In genomic region chr10:59108296-59108695, GRCh38 we compare ENCODE assay signal across 19 cellular contexts.
DNase-seq lines count a peak whose midpoint lies in the region; ATAC-seq, FAIRE-seq and TF ChIP-seq lines count a peak whose summit lies in the region.
"Had no signal": no experiment of that assay in that cellular context is flagged by ENCODE, and none has a peak within 500 bp of the region (broad histone marks: within the 10 kb centered on the region; RNA-seq: fewer than 3 reads in every experiment).

No MANE protein-coding gene starts in this region.

- TF ChIP-seq CTCF in HepG2 (CRISPR knock-in tag; IDR thresholded peaks at IDR 0.05) (no peak), right lobe of liver (IDR thresholded peaks at IDR 0.05) (no peak), brain (conservative IDR thresholded peaks at IDR 0.05) (no peak), neural progenitor cell (IDR thresholded peaks at IDR 0.05) (no peak), PC-9 (conservative IDR thresholded peaks at IDR 0.05) (no peak)

- H3K27me3 ChIP-seq in HepG2 (ENCODE audit: control insufficient read depth in 1 of 2, insufficient read depth in 2 of 2, low read length in 2 of 2) (no peaks in the 10 kb centered on the region), right lobe of liver (no peaks in the 10 kb centered on the region), neural progenitor cell (no peaks in the 10 kb centered on the region), PC-9 (ENCODE audit: insufficient read depth, low read depth) (0 out of 2 replicates have a peak, but pooled peaks cover 4% of the 10 kb centered on the region)
- H3K27me3 ChIP-seq: BLaER1 treated with 17β-estradiol and CSF1 and Interleukin-3, amounts not matched to agents 10 nM and 100 nM had no signal

- H3K4me1 Mint-ChIP-seq in brain, result peaks cover 36% of the 10 kb centered on the region
- peaks cover 5% of the 10 kb centered on the region for H3K4me1 Mint-ChIP-seq in neural progenitor cell
- H3K4me1 Mint-ChIP-seq: IgD-negative memory B cell had no signal

- TF ChIP-seq RAD21 in HepG2 (CRISPR knock-in tag; IDR thresholded peaks at IDR 0.05), result no peak

- peaks cover 55% of the 10 kb centered on the region for H3K4me1 ChIP-seq in HepG2 (ENCODE audit: insufficient read depth, low read length)
- peaks cover 0 to 29% (median 7%) of the 10 kb centered on the region in 4 donors for H3K4me1 ChIP-seq in right lobe of liver
- H3K4me1 ChIP-seq in neural progenitor cell, result no peaks in the 10 kb centered on the region
- no peaks in the 10 kb centered on the region for H3K4me1 ChIP-seq in PC-9 (replicated peaks; ENCODE audit: insufficient read depth)

- H2AFZ ChIP-seq in HepG2 (ENCODE audit: low read length), result no peak overlapping the region
- peak overlapping the region; percentile 61 for H2AFZ ChIP-seq in neural progenitor cell (replicated peaks)
- no peak overlapping the region for H2AFZ ChIP-seq in PC-9
- H2AFZ ChIP-seq: GM23338 had no signal

- ATAC-seq in HepG2 (peak; percentile 53), right lobe of liver (no peak)
- ATAC-seq: CD8-positive, alpha-beta T cell; GM23338 had no signal

- H3K79me2 ChIP-seq in HepG2 (ENCODE audit: insufficient read depth, low read length) (no peaks in the 10 kb centered on the region), neural progenitor cell (ENCODE audit: low read depth) (no peaks in the 10 kb centered on the region), PC-9 (ENCODE audit: low read depth) (no peaks in the 10 kb centered on the region)

- H3K27ac Mint-ChIP-seq in brain, result peak overlapping the region in 3 of 5 experiments; percentile 32 to 89 (median 46)
- no peak overlapping the region for H3K27ac Mint-ChIP-seq in neural progenitor cell
- H3K27ac Mint-ChIP-seq: CD8-positive, alpha-beta T cell; GM23338; IgD-negative memory B cell had no signal

- no peaks in the 10 kb centered on the region for H4K20me1 ChIP-seq in HepG2 (ENCODE audit: insufficient read depth, low read length)
- H4K20me1 ChIP-seq in neural progenitor cell (ENCODE audit: low read depth), result no peaks in the 10 kb centered on the region
- H4K20me1 ChIP-seq in PC-9 (ENCODE audit: insufficient read depth), result no peaks in the 10 kb centered on the region
- H4K20me1 ChIP-seq: BLaER1 treated with 17β-estradiol and CSF1 and Interleukin-3, amounts not matched to agents 10 nM and 100 nM had no signal

- TF ChIP-seq POLR2A in HepG2 (IDR thresholded peaks at IDR 0.05; ENCODE audit: insufficient read depth in 1 of 2, low read depth in 2 of 2, low read length in 2 of 2) (no peak), right lobe of liver (IDR thresholded peaks at IDR 0.05) (no peak)

- no peak overlapping the region for H3K4me3 Mint-ChIP-seq in brain
- H3K4me3 Mint-ChIP-seq in neural progenitor cell, result no peak overlapping the region
- H3K4me3 Mint-ChIP-seq: CD8-positive, alpha-beta T cell; GM23338; IgD-negative memory B cell had no signal

- peaks cover 6% of the 10 kb centered on the region; the same call in 1 of the 2 replicates for H3K9me3 ChIP-seq in HepG2 (ENCODE audit: low read length)
- H3K9me3 ChIP-seq in right lobe of liver, result no peaks in the 10 kb centered on the region
- H3K9me3 ChIP-seq in neural progenitor cell (ENCODE audit: low read depth), result no peaks in the 10 kb centered on the region
- H3K9me3 ChIP-seq in PC-9 (ENCODE audit: insufficient read depth, low read depth), result no peaks in the 10 kb centered on the region

- H3F3A ChIP-seq in neural progenitor cell (ENCODE audit: low read depth), result no peaks in the 10 kb centered on the region
- no peaks in the 10 kb centered on the region for H3F3A ChIP-seq in PC-9 (ENCODE audit: insufficient read depth, low read depth)

- intact Hi-C loops in HepG2 (cut with micrococcal nuclease; ENCODE audit: unreplicated experiment) (loop anchor here (5.0 kb wide), 2 partner anchors 36 to 64 kb away; no protein-coding TSS in a partner anchor), right lobe of liver (cut with DNase I) (no loop called here), PC-9 (cut with micrococcal nuclease; ENCODE audit: unreplicated experiment) (no loop called here)

- peak overlapping the region in 1 of 3 experiments; percentile 12; a peak in 1 of 6 replicates for H3K4me3 ChIP-seq in HepG2 (replicated peaks in 1 of 3; ENCODE audit: insufficient read depth in 1 of 3, low read depth in 2 of 3, low read length in 3 of 3)
- no peak overlapping the region for H3K4me3 ChIP-seq in right lobe of liver
- no peak overlapping the region for H3K4me3 ChIP-seq in neural progenitor cell
- H3K4me3 ChIP-seq in PC-9, result no peak overlapping the region
- H3K4me3 ChIP-seq: BLaER1 treated with 17β-estradiol and CSF1 and Interleukin-3, amounts not matched to agents 10 nM and 100 nM; GM23338 had no signal

- peaks cover 0 to 9% (median 8%) of the 10 kb centered on the region in 5 experiments for H3K9me3 Mint-ChIP-seq in brain
- no peaks in the 10 kb centered on the region for H3K9me3 Mint-ChIP-seq in neural progenitor cell
- H3K9me3 Mint-ChIP-seq: CD8-positive, alpha-beta T cell; GM23338 had no signal

- H3K36me3 Mint-ChIP-seq in brain (no peaks in the 10 kb centered on the region), neural progenitor cell (no peaks in the 10 kb centered on the region)
- H3K36me3 Mint-ChIP-seq: CD8-positive, alpha-beta T cell; IgD-negative memory B cell had no signal

- TF ChIP-seq EP300 in HepG2 (IDR thresholded peaks at IDR 0.05; ENCODE audit: low read depth in 2 of 2, low read length in 2 of 2) (peak in 1 of 2 experiments; percentile 56; a peak in 1 of 4 replicates), HepG2 (CRISPR knock-in tag; IDR thresholded peaks at IDR 0.05; ENCODE audit: borderline replicate concordance) (no peak)

- H3K27me3 Mint-ChIP-seq in brain (no peaks in the 10 kb centered on the region), neural progenitor cell (ENCODE audit: insufficient read depth, low read depth) (no peaks in the 10 kb centered on the region)
- H3K27me3 Mint-ChIP-seq: IgD-negative memory B cell had no signal

- POLR2A ChIA-PET in HepG2 (lab: Yijun Ruan, JAX) (interaction anchor here (1.2 to 3.2 kb wide), 4 partner anchors 67 to 141 kb away, joined by 3 to 13 read pairs (median 6); no protein-coding TSS in a partner anchor), PC-9 (lab: Charles Lee; ENCODE audit: unreplicated experiment) (no interaction called here)

- peak; percentile 57 for DNase-seq in HepG2 (ENCODE audit: low spot score)
- no peak for DNase-seq in right lobe of liver
- DNase-seq in neural progenitor cell (ENCODE audit: low spot score), result no peak
- DNase-seq in NCI-H1694 (lab: John Stamatoyannopoulos, UW), result no peak
- DNase-seq in stimulated activated CD4-positive, alpha-beta T cell treated with anti-CD3 and anti-CD28 coated beads, Interleukin-15, amount 100 ng/mL, for 24 hours, result no peak
- DNase-seq in PC-9, result no peak
- DNase-seq: CD8-positive, alpha-beta T cell; DMS79; GDM1; HCEC 1CT had no signal

- no peak for FAIRE-seq in HepG2 (lab: Jason Lieb, UNC)
- FAIRE-seq: D721Med, GM12892, GM18507, H54, HTR-8/SVneo had no signal

- H3K9ac ChIP-seq in HepG2 (ENCODE audit: insufficient read depth, low read depth, low read length) (no peak overlapping the region), neural progenitor cell (no peak overlapping the region)
- H3K9ac ChIP-seq: BLaER1 treated with 17β-estradiol and CSF1 and Interleukin-3, amounts not matched to agents 10 nM and 100 nM had no signal

- in situ Hi-C loops in HepG2 (cut with HindIII; ENCODE audit: extremely low pct_ligation_motif_present, low pct_unique_long_range_greater_than_20kb), result no loop called here

- peak overlapping the region; percentile 69 for H3K27ac ChIP-seq in HepG2 (ENCODE audit: extremely low read length, insufficient read depth, low read length)
- no peak overlapping the region for H3K27ac ChIP-seq in right lobe of liver
- no peak overlapping the region for H3K27ac ChIP-seq in neural progenitor cell
- no peak overlapping the region for H3K27ac ChIP-seq in PC-9
- H3K27ac ChIP-seq: BLaER1 treated with 17β-estradiol and CSF1 and Interleukin-3, amounts not matched to agents 10 nM and 100 nM had no signal

- CTCF ChIA-PET in HepG2 (lab: Yijun Ruan, JAX; ENCODE audit: low intra/inter-chr PET ratio, low total read pairs) (no interaction called here), PC-9 (lab: Charles Lee) (no interaction called here)

- H3K4me2 ChIP-seq in HepG2 (ENCODE audit: low read depth, low read length) (peak overlapping the region; percentile 57), neural progenitor cell (no peak overlapping the region), PC-9 (no peak overlapping the region)
- H3K4me2 ChIP-seq: GM23338 had no signal

- no peaks in the 10 kb centered on the region for H3K36me3 ChIP-seq in HepG2 (replicated peaks in 1 of 2; ENCODE audit: control insufficient read depth in 1 of 2, insufficient read depth in 2 of 2, low read length in 2 of 2)
- H3K36me3 ChIP-seq in right lobe of liver, result no peaks in the 10 kb centered on the region
- no peaks in the 10 kb centered on the region for H3K36me3 ChIP-seq in neural progenitor cell
- H3K36me3 ChIP-seq in PC-9 (ENCODE audit: low read depth), result no peaks in the 10 kb centered on the region
- H3K36me3 ChIP-seq: BLaER1 treated with 17β-estradiol and CSF1 and Interleukin-3, amounts not matched to agents 10 nM and 100 nM had no signal

- H3K9me2 ChIP-seq in PC-9 (ENCODE audit: insufficient read depth), result no peaks in the 10 kb centered on the region; the same call in 1 of the 2 replicates

- no TSS peak for BruUV-seq in HepG2 (replicated peaks; lab: Mats Ljungman, UMichigan)
- no TSS peak for BruUV-seq in PC-9 (replicated peaks; lab: Mats Ljungman, UMichigan)

TF ChIP-seq in HepG2, 621 proteins besides CTCF, POLR2A, EP300 and RAD21 (continues in another document):
- TF ChIP-seq, protein P1, sequence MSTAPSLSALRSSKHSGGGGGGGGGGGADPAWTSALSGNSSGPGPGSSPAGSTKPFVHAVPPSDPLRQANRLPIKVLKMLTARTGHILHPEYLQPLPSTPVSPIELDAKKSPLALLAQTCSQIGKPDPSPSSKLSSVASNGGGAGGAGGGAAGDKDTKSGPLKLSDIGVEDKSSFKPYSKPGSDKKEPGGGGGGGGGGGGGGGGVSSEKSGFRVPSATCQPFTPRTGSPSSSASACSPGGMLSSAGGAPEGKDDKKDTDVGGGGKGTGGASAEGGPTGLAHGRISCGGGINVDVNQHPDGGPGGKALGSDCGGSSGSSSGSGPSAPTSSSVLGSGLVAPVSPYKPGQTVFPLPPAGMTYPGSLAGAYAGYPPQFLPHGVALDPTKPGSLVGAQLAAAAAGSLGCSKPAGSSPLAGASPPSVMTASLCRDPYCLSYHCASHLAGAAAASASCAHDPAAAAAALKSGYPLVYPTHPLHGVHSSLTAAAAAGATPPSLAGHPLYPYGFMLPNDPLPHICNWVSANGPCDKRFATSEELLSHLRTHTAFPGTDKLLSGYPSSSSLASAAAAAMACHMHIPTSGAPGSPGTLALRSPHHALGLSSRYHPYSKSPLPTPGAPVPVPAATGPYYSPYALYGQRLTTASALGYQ (CRISPR knock-in tag; IDR thresholded peaks at IDR 0.05), result no peak
- no peak for TF ChIP-seq CBX5 (CRISPR knock-in tag; IDR thresholded peaks at IDR 0.05; ENCODE audit: borderline replicate concordance)
